1 cellular context compared by ENCODE assay signal in genomic region chr17:19670906-19671305, GRCh38.
TF ChIP-seq lines count a peak whose summit lies in the region.

No MANE protein-coding gene starts in this region.

TF ChIP-seq in GM12878, 131 proteins besides CTCF, POLR2A, EP300 and RAD21:
- TF ChIP-seq STAT1 (conservative IDR thresholded peaks at IDR 0.05) (no peak), ZBTB33 (IDR thresholded peaks at IDR 0.05) (no peak), PAX8 (IDR thresholded peaks at IDR 0.05) (no peak), JUND (IDR thresholded peaks at IDR 0.05; ENCODE audit: low read depth, low read length) (no peak), ZNF217 (IDR thresholded peaks at IDR 0.05) (no peak), SPI1 (IDR thresholded peaks at IDR 0.05; ENCODE audit: borderline replicate concordance, insufficient read depth, low read depth, low read length) (peak; percentile 50; the same call in 1 of the 2 replicates), ZNF687 (IDR thresholded peaks at IDR 0.05) (no peak), CBX3 (IDR thresholded peaks at IDR 0.05; ENCODE audit: borderline replicate concordance, low read depth) (no peak)
